In genomic region chr7:2357165-2357564, GRCh38 we compare ENCODE assay signal across 1 cellular context.
TF ChIP-seq lines count a peak whose summit lies in the region.

No MANE protein-coding gene starts in this region.

TF ChIP-seq in HEK293, 187 proteins besides CTCF, POLR2A, EP300 and RAD21 (continued from another document):
- TF ChIP-seq ELK4 (IDR thresholded peaks at IDR 0.05; ENCODE audit: borderline replicate concordance, low read depth, low read length) (no peak), ZBTB48 (tag by site-specific recombination; IDR thresholded peaks at IDR 0.05) (no peak), ZBTB10 (tag by site-specific recombination; IDR thresholded peaks at IDR 0.05) (no peak), ZNF623 (tag by site-specific recombination; IDR thresholded peaks at IDR 0.05) (no peak), KLF17 (tag by site-specific recombination; IDR thresholded peaks at IDR 0.05) (no peak), ZNF692 (tag by site-specific recombination; IDR thresholded peaks at IDR 0.05) (0 out of 2 replicates have a peak, but pooled peaks have one; percentile 17)
